1 cellular context compared by ENCODE assay signal in the genomic region with DNA sequence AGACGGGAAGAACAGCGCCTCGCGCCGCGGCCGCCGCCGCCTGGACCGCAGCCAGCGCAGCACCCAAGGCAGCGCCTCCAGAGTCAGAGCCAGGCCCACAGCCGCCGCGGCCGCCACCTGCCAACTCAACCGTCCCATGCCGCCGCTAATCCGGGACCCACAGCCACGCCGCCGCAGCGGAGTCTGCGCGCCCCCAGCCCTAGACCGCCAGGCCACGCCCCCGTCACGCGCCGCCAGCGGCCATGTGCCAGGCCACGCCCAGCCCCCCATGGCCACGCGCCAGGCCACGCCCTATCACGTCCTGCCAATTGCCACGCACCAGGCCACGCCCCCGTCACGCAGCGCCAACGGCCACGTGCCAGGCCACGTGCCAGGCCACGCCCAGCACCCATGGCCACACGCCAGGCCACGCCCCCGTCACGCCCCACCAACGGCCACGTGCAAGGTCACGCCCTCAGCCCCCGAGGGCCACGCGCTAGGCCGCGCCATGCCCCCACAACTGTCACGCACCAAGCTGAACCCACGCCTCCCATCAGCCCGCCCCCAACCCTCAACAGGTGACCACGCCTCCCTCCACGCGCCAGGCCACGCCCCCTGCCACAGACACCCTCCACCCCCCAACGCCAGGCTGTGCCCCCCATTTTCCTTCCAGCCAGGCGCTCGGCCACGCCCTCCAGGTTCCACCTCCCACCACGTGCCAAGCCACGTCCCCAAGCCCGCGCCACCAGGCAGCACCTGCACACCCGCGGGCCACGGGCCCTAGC.
A peak's percentile ranks its signal among the peaks of the same experiment; 100 is the strongest.
TF ChIP-seq lines count a peak whose summit lies in the region.

A gene with protein sequence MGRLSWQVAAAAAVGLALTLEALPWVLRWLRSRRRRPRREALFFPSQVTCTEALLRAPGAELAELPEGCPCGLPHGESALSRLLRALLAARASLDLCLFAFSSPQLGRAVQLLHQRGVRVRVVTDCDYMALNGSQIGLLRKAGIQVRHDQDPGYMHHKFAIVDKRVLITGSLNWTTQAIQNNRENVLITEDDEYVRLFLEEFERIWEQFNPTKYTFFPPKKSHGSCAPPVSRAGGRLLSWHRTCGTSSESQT (minus strand): TSS at position 185 of the 764 bp plus-strand sequence. CDS start 47 bp downstream, at position 138.

TF ChIP-seq in WTC11, 78 proteins besides CTCF, POLR2A, EP300 and RAD21 (continued from another document and continues in another):
- TF ChIP-seq, protein P1, sequence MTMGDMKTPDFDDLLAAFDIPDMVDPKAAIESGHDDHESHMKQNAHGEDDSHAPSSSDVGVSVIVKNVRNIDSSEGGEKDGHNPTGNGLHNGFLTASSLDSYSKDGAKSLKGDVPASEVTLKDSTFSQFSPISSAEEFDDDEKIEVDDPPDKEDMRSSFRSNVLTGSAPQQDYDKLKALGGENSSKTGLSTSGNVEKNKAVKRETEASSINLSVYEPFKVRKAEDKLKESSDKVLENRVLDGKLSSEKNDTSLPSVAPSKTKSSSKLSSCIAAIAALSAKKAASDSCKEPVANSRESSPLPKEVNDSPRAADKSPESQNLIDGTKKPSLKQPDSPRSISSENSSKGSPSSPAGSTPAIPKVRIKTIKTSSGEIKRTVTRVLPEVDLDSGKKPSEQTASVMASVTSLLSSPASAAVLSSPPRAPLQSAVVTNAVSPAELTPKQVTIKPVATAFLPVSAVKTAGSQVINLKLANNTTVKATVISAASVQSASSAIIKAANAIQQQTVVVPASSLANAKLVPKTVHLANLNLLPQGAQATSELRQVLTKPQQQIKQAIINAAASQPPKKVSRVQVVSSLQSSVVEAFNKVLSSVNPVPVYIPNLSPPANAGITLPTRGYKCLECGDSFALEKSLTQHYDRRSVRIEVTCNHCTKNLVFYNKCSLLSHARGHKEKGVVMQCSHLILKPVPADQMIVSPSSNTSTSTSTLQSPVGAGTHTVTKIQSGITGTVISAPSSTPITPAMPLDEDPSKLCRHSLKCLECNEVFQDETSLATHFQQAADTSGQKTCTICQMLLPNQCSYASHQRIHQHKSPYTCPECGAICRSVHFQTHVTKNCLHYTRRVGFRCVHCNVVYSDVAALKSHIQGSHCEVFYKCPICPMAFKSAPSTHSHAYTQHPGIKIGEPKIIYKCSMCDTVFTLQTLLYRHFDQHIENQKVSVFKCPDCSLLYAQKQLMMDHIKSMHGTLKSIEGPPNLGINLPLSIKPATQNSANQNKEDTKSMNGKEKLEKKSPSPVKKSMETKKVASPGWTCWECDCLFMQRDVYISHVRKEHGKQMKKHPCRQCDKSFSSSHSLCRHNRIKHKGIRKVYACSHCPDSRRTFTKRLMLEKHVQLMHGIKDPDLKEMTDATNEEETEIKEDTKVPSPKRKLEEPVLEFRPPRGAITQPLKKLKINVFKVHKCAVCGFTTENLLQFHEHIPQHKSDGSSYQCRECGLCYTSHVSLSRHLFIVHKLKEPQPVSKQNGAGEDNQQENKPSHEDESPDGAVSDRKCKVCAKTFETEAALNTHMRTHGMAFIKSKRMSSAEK (CRISPR knock-in tag; IDR thresholded peaks at IDR 0.05; ENCODE audit: borderline replicate concordance) = no peak
- 0 out of 2 replicates have a peak, but pooled peaks have one; percentile 63 for TF ChIP-seq NR3C1 (CRISPR knock-in tag; conservative IDR thresholded peaks at IDR 0.05; ENCODE audit: low read depth)
- peak; percentile 80; the same call in 1 of the 2 replicates for TF ChIP-seq ZNF671 (CRISPR knock-in tag; IDR thresholded peaks at IDR 0.05)
- TF ChIP-seq ATF1 (CRISPR knock-in tag; IDR thresholded peaks at IDR 0.05) = no peak
- TF ChIP-seq, protein P2, sequence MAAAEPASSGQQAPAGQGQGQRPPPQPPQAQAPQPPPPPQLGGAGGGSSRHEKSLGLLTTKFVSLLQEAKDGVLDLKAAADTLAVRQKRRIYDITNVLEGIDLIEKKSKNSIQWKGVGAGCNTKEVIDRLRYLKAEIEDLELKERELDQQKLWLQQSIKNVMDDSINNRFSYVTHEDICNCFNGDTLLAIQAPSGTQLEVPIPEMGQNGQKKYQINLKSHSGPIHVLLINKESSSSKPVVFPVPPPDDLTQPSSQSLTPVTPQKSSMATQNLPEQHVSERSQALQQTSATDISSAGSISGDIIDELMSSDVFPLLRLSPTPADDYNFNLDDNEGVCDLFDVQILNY (CRISPR knock-in tag; IDR thresholded peaks at IDR 0.05) = no peak
- TF ChIP-seq GABPB1 (CRISPR knock-in tag; IDR thresholded peaks at IDR 0.05) = peak; percentile 60
- peak; percentile 54; the same call in 1 of the 2 replicates for TF ChIP-seq ZNF121 (CRISPR knock-in tag; IDR thresholded peaks at IDR 0.05)
- TF ChIP-seq, protein P3, sequence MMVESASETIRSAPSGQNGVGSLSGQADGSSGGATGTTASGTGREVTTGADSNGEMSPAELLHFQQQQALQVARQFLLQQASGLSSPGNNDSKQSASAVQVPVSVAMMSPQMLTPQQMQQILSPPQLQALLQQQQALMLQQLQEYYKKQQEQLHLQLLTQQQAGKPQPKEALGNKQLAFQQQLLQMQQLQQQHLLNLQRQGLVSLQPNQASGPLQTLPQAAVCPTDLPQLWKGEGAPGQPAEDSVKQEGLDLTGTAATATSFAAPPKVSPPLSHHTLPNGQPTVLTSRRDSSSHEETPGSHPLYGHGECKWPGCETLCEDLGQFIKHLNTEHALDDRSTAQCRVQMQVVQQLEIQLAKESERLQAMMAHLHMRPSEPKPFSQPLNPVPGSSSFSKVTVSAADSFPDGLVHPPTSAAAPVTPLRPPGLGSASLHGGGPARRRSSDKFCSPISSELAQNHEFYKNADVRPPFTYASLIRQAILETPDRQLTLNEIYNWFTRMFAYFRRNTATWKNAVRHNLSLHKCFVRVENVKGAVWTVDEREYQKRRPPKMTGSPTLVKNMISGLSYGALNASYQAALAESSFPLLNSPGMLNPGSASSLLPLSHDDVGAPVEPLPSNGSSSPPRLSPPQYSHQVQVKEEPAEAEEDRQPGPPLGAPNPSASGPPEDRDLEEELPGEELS (CRISPR knock-in tag; IDR thresholded peaks at IDR 0.05) = peak; percentile 86; the same call in 1 of the 2 replicates
- TF ChIP-seq, protein P4, sequence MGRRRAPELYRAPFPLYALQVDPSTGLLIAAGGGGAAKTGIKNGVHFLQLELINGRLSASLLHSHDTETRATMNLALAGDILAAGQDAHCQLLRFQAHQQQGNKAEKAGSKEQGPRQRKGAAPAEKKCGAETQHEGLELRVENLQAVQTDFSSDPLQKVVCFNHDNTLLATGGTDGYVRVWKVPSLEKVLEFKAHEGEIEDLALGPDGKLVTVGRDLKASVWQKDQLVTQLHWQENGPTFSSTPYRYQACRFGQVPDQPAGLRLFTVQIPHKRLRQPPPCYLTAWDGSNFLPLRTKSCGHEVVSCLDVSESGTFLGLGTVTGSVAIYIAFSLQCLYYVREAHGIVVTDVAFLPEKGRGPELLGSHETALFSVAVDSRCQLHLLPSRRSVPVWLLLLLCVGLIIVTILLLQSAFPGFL (CRISPR knock-in tag; IDR thresholded peaks at IDR 0.05; ENCODE audit: borderline replicate concordance) = no peak
- peak; percentile 87 for TF ChIP-seq PRRX2 (CRISPR knock-in tag; IDR thresholded peaks at IDR 0.05)
- TF ChIP-seq MXD4 (CRISPR knock-in tag; IDR thresholded peaks at IDR 0.05; ENCODE audit: borderline replicate concordance) = no peak
- peak; percentile 8; the same call in 1 of the 2 replicates for TF ChIP-seq NFE2L1 (CRISPR knock-in tag; IDR thresholded peaks at IDR 0.05)
- TF ChIP-seq, protein P5, sequence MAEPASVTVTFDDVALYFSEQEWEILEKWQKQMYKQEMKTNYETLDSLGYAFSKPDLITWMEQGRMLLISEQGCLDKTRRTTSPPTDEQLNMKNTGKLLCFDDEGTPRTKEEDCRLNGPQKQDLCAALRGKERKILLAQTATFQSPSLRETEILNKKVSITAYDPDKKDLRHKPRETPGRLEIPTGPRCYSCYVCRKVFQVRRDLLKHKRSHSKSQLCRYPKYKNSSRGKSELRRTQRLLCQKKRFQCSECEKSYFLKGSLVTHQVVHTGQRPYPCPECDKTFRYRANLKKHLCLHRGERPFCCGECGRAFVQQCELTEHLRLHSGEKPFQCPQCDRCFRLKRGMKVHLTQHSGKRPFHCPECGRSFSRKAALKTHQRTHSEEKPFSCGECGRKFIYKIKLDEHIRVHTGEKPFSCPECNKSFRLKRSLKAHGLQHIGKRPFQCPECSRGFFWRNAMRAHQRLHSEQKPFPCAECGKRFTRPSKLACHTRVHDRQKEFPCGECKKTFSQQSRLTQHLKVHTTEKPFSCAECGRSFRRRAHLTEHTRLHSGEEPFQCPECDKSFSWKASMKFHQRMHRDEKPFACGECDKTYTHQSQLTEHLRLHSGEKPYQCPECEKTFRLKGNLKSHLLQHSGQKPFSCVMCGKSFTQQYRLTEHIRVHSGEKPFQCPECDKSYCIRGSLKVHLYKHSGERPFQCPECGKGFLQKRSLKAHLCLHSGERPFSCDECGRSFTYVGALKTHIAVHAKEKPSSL (CRISPR knock-in tag; conservative IDR thresholded peaks at IDR 0.05) = no peak
- TF ChIP-seq FOXK1 (CRISPR knock-in tag; IDR thresholded peaks at IDR 0.05) = peak; percentile 57
- no peak for TF ChIP-seq JAZF1 (CRISPR knock-in tag; IDR thresholded peaks at IDR 0.05)
- no peak for TF ChIP-seq OVOL2 (CRISPR knock-in tag; IDR thresholded peaks at IDR 0.05; ENCODE audit: borderline replicate concordance)
- TF ChIP-seq, protein P6, sequence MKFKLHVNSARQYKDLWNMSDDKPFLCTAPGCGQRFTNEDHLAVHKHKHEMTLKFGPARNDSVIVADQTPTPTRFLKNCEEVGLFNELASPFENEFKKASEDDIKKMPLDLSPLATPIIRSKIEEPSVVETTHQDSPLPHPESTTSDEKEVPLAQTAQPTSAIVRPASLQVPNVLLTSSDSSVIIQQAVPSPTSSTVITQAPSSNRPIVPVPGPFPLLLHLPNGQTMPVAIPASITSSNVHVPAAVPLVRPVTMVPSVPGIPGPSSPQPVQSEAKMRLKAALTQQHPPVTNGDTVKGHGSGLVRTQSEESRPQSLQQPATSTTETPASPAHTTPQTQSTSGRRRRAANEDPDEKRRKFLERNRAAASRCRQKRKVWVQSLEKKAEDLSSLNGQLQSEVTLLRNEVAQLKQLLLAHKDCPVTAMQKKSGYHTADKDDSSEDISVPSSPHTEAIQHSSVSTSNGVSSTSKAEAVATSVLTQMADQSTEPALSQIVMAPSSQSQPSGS (CRISPR knock-in tag; IDR thresholded peaks at IDR 0.05; ENCODE audit: borderline replicate concordance, low read depth) = no peak
- peak; percentile 42; the same call in 1 of the 2 replicates for TF ChIP-seq SMAD3 (CRISPR knock-in tag; IDR thresholded peaks at IDR 0.05; ENCODE audit: borderline replicate concordance)
- peak; percentile 78; the same call in 1 of the 2 replicates for TF ChIP-seq TP53 (CRISPR knock-in tag; IDR thresholded peaks at IDR 0.05)
- TF ChIP-seq, protein P7, sequence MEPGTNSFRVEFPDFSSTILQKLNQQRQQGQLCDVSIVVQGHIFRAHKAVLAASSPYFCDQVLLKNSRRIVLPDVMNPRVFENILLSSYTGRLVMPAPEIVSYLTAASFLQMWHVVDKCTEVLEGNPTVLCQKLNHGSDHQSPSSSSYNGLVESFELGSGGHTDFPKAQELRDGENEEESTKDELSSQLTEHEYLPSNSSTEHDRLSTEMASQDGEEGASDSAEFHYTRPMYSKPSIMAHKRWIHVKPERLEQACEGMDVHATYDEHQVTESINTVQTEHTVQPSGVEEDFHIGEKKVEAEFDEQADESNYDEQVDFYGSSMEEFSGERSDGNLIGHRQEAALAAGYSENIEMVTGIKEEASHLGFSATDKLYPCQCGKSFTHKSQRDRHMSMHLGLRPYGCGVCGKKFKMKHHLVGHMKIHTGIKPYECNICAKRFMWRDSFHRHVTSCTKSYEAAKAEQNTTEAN (CRISPR knock-in tag; IDR thresholded peaks at IDR 0.05) = no peak
- TF ChIP-seq, protein P8, sequence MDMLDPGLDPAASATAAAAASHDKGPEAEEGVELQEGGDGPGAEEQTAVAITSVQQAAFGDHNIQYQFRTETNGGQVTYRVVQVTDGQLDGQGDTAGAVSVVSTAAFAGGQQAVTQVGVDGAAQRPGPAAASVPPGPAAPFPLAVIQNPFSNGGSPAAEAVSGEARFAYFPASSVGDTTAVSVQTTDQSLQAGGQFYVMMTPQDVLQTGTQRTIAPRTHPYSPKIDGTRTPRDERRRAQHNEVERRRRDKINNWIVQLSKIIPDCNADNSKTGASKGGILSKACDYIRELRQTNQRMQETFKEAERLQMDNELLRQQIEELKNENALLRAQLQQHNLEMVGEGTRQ (CRISPR knock-in tag; IDR thresholded peaks at IDR 0.05) = peak; percentile 88
- TF ChIP-seq, protein P9, sequence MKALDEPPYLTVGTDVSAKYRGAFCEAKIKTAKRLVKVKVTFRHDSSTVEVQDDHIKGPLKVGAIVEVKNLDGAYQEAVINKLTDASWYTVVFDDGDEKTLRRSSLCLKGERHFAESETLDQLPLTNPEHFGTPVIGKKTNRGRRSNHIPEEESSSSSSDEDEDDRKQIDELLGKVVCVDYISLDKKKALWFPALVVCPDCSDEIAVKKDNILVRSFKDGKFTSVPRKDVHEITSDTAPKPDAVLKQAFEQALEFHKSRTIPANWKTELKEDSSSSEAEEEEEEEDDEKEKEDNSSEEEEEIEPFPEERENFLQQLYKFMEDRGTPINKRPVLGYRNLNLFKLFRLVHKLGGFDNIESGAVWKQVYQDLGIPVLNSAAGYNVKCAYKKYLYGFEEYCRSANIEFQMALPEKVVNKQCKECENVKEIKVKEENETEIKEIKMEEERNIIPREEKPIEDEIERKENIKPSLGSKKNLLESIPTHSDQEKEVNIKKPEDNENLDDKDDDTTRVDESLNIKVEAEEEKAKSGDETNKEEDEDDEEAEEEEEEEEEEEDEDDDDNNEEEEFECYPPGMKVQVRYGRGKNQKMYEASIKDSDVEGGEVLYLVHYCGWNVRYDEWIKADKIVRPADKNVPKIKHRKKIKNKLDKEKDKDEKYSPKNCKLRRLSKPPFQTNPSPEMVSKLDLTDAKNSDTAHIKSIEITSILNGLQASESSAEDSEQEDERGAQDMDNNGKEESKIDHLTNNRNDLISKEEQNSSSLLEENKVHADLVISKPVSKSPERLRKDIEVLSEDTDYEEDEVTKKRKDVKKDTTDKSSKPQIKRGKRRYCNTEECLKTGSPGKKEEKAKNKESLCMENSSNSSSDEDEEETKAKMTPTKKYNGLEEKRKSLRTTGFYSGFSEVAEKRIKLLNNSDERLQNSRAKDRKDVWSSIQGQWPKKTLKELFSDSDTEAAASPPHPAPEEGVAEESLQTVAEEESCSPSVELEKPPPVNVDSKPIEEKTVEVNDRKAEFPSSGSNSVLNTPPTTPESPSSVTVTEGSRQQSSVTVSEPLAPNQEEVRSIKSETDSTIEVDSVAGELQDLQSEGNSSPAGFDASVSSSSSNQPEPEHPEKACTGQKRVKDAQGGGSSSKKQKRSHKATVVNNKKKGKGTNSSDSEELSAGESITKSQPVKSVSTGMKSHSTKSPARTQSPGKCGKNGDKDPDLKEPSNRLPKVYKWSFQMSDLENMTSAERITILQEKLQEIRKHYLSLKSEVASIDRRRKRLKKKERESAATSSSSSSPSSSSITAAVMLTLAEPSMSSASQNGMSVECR (CRISPR knock-in tag; IDR thresholded peaks at IDR 0.05; ENCODE audit: borderline replicate concordance) = no peak
- TF ChIP-seq, protein P10, sequence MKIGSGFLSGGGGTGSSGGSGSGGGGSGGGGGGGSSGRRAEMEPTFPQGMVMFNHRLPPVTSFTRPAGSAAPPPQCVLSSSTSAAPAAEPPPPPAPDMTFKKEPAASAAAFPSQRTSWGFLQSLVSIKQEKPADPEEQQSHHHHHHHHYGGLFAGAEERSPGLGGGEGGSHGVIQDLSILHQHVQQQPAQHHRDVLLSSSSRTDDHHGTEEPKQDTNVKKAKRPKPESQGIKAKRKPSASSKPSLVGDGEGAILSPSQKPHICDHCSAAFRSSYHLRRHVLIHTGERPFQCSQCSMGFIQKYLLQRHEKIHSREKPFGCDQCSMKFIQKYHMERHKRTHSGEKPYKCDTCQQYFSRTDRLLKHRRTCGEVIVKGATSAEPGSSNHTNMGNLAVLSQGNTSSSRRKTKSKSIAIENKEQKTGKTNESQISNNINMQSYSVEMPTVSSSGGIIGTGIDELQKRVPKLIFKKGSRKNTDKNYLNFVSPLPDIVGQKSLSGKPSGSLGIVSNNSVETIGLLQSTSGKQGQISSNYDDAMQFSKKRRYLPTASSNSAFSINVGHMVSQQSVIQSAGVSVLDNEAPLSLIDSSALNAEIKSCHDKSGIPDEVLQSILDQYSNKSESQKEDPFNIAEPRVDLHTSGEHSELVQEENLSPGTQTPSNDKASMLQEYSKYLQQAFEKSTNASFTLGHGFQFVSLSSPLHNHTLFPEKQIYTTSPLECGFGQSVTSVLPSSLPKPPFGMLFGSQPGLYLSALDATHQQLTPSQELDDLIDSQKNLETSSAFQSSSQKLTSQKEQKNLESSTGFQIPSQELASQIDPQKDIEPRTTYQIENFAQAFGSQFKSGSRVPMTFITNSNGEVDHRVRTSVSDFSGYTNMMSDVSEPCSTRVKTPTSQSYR (CRISPR knock-in tag; IDR thresholded peaks at IDR 0.05) = no peak
